In the genomic region with DNA sequence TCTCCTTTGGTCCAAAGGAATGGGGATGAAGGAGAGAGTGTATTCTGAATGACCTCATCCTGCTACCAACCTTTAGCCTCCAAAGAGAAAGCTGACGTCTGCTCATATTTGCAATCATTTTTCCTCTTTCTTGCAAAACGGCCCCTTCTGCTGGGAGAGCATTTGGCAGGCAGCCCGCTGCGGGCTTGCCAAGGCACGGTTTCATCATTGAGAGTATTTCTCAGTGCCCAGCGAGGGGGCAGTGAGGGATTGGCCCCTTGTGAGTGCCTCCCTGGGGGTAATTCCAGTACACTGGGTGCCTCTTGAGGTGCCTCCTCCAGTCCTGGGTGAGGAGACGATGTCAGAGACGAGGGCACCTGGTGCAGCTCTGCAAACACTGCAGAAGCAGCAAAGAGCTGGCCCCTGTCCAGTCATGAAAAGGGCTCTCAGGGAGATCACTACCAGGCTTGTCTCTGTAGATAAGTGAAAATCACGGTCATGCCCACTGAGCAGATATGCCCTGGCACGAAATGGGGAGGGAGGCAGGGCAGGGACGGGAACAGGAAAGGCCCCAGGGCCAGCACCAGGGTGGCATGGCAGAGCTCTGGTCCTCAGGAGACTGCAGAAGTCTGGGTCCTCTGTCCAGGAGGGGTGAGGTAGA, we compare ENCODE assay signal across 12 cellular contexts. TPM values are rescaled to one million over a fixed set of nuclear protein-coding genes. Genes with fewer than 3 reads are reported as not detected.
DNase-seq lines count a peak whose midpoint lies in the region; ATAC-seq and TF ChIP-seq lines count a peak whose summit lies in the region.
"Had no signal": no experiment of that assay in that cellular context is flagged by ENCODE, and none has a peak within 500 bp of the region (broad histone marks: within the 10 kb centered on the region; RNA-seq: fewer than 3 reads in every experiment).

No MANE protein-coding gene starts in this region.

- DNase-seq in NCI-H1417 (lab: John Stamatoyannopoulos, UW) (peak in 2 of 3 experiments; percentile 46 to 53), NCI-H1417 treated with DMSO at 0.1 percent for 48 hours (lab: John Stamatoyannopoulos, UW) (no peak), left ventricle myocardium superior (peak; percentile 51), suprapubic skin (ENCODE audit: low spot score in 2 of 2) (peak; percentile 33 to 62)
- DNase-seq: activated naive CD8-positive, alpha-beta T cell treated with anti-CD3 and anti-CD28 coated beads, Interleukin-2, amount 10 ng/mL, durations not matched to agents 7 days and 5 days; KBM-7 had no signal

- H3K36me3 ChIP-seq in suprapubic skin, result no peaks in the 10 kb centered on the region
- H3K36me3 ChIP-seq: heart left ventricle had no signal

- intact Hi-C loops in left ventricle myocardium superior (cut with micrococcal nuclease), result no loop called here

- H3K4me3 ChIP-seq in suprapubic skin, result no peak overlapping the region
- H3K4me3 ChIP-seq: heart left ventricle, psoas muscle had no signal

- H3K27me3 ChIP-seq in suprapubic skin, result peaks cover 15% of the 10 kb centered on the region

- no peak for TF ChIP-seq CTCF in suprapubic skin (IDR thresholded peaks at IDR 0.05)

- H3K9me3 ChIP-seq in suprapubic skin, result no peaks in the 10 kb centered on the region
- H3K9me3 ChIP-seq: heart left ventricle, psoas muscle had no signal

- TF ChIP-seq EP300 in suprapubic skin (IDR thresholded peaks at IDR 0.05), result no peak

- WGBS in suprapubic skin, result 38% methylated on average over 6 of the region's 11 CpGs

- no peak overlapping the region for H3K27ac ChIP-seq in suprapubic skin
- H3K27ac ChIP-seq: heart left ventricle, psoas muscle had no signal

- no peak for TF ChIP-seq POLR2A in suprapubic skin (IDR thresholded peaks at IDR 0.05)

- H3K4me1 ChIP-seq in suprapubic skin, result no peaks in the 10 kb centered on the region
- H3K4me1 ChIP-seq: psoas muscle had no signal

- ATAC-seq in SK-N-SH treated with all-trans-retinoic acid at 6 μM for 48 hours, result peak; percentile 29
- peak; percentile 47 for ATAC-seq in left ventricle myocardium superior
- no peak for ATAC-seq in GM18870 (IDR thresholded peaks at IDR 0.05; ENCODE audit: unreplicated experiment)
- ATAC-seq in GM21360 (IDR thresholded peaks at IDR 0.05; ENCODE audit: unreplicated experiment), result no peak
- no peak for ATAC-seq in HG02885 (IDR thresholded peaks at IDR 0.05; ENCODE audit: poor library complexity, unreplicated experiment)
- ATAC-seq: psoas muscle had no signal

TF ChIP-seq in SK-N-SH treated with all-trans-retinoic acid at 6 μM for 48 hours, 23 proteins besides CTCF, POLR2A, EP300 and RAD21:
- TF ChIP-seq, protein P1, sequence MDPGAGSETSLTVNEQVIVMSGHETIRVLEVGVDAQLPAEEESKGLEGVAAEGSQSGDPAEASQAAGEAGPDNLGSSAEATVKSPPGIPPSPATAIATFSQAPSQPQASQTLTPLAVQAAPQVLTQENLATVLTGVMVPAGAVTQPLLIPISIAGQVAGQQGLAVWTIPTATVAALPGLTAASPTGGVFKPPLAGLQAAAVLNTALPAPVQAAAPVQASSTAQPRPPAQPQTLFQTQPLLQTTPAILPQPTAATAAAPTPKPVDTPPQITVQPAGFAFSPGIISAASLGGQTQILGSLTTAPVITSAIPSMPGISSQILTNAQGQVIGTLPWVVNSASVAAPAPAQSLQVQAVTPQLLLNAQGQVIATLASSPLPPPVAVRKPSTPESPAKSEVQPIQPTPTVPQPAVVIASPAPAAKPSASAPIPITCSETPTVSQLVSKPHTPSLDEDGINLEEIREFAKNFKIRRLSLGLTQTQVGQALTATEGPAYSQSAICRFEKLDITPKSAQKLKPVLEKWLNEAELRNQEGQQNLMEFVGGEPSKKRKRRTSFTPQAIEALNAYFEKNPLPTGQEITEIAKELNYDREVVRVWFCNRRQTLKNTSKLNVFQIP (CRISPR knock-in tag; IDR thresholded peaks at IDR 0.05; ENCODE audit: borderline replicate concordance, low read depth), result no peak
- TF ChIP-seq BACH2 (CRISPR knock-in tag; IDR thresholded peaks at IDR 0.05; ENCODE audit: borderline replicate concordance) (no peak), OSR1 (CRISPR knock-in tag; IDR thresholded peaks at IDR 0.05) (no peak), SNAI2 (CRISPR knock-in tag; IDR thresholded peaks at IDR 0.05) (no peak), ZFP3 (CRISPR knock-in tag; IDR thresholded peaks at IDR 0.05) (no peak), CSDC2 (CRISPR knock-in tag; IDR thresholded peaks at IDR 0.05) (no peak), ESRRG (CRISPR knock-in tag; IDR thresholded peaks at IDR 0.05) (no peak), ISL1 (CRISPR knock-in tag; IDR thresholded peaks at IDR 0.05) (no peak), ZNF8 (CRISPR knock-in tag; IDR thresholded peaks at IDR 0.05) (no peak), RARB (CRISPR knock-in tag; IDR thresholded peaks at IDR 0.05) (no peak), PPARA (CRISPR knock-in tag; IDR thresholded peaks at IDR 0.05; ENCODE audit: borderline replicate concordance) (no peak), TOX (CRISPR knock-in tag; IDR thresholded peaks at IDR 0.05; ENCODE audit: borderline replicate concordance) (no peak)
- TF ChIP-seq, protein P2, sequence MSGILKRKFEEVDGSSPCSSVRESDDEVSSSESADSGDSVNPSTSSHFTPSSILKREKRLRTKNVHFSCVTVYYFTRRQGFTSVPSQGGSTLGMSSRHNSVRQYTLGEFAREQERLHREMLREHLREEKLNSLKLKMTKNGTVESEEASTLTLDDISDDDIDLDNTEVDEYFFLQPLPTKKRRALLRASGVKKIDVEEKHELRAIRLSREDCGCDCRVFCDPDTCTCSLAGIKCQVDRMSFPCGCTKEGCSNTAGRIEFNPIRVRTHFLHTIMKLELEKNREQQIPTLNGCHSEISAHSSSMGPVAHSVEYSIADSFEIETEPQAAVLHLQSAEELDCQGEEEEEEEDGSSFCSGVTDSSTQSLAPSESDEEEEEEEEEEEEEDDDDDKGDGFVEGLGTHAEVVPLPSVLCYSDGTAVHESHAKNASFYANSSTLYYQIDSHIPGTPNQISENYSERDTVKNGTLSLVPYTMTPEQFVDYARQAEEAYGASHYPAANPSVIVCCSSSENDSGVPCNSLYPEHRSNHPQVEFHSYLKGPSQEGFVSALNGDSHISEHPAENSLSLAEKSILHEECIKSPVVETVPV (CRISPR knock-in tag; IDR thresholded peaks at IDR 0.05), result no peak
- TF ChIP-seq, protein P3, sequence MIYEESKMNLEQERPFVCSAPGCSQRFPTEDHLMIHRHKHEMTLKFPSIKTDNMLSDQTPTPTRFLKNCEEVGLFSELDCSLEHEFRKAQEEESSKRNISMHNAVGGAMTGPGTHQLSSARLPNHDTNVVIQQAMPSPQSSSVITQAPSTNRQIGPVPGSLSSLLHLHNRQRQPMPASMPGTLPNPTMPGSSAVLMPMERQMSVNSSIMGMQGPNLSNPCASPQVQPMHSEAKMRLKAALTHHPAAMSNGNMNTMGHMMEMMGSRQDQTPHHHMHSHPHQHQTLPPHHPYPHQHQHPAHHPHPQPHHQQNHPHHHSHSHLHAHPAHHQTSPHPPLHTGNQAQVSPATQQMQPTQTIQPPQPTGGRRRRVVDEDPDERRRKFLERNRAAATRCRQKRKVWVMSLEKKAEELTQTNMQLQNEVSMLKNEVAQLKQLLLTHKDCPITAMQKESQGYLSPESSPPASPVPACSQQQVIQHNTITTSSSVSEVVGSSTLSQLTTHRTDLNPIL (CRISPR knock-in tag; IDR thresholded peaks at IDR 0.05; ENCODE audit: low read depth), result no peak

RNA-seq across cellular contexts. Expression of a gene that starts 48.7 kb away (rescaled TPM):
- total RNA-seq in left ventricle myocardium superior (not detected), suprapubic skin (under 1 TPM in 2 of 4 donors, not detected in 2; 0.21 to 0.68 TPM)
- total RNA-seq: activated naive CD8-positive, alpha-beta T cell treated with anti-CD3 and anti-CD28 coated beads, Interleukin-2, amount 10 ng/mL, durations not matched to agents 7 days and 5 days; heart left ventricle; psoas muscle had no signal

Comparison
In these comparisons a context has a peak if more than half of its experiments do, and no peak if none do; other contexts are left out.
1. ATAC-seq: peak in SK-N-SH treated with all-trans-retinoic acid at 6 μM for 48 hours (single experiment) and left ventricle myocardium superior (single experiment); none in GM18870 (single experiment), GM21360 (single experiment) and HG02885 (single experiment).